11 cellular contexts compared by ENCODE assay signal in the genomic region with DNA sequence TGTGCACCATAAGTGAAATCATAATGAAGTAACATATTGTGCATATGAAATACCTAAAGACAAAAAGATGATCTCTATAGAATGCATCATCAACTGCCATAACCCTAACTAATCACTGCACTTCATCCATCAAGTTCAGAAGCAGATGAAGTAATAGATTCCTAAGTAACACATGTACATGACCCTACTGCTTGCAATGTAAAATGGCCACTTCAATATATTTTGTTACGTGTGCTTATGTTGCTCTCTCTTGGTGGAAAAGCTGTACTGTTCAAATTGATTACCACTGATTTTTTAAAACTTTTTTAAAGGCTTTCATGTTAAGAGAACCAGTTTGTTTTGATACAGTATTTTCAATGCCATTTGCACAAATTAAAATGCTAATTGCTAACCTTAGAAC.
DNase-seq lines count a peak whose midpoint lies in the region; ATAC-seq and TF ChIP-seq lines count a peak whose summit lies in the region.
"Had no signal": no experiment of that assay in that cellular context is flagged by ENCODE, and none has a peak within 500 bp of the region (broad histone marks: within the 10 kb centered on the region; RNA-seq: fewer than 3 reads in every experiment).

No MANE protein-coding gene starts in this region.

- intact Hi-C loops in left lung (cut with DNase I): no loop called here

- no peaks in the 10 kb centered on the region for H3K4me1 ChIP-seq in left lung
- H3K4me1 ChIP-seq: BLaER1 treated with 17β-estradiol and CSF1 and Interleukin-3, amounts not matched to agents 10 nM and 100 nM had no signal

- peak; percentile 46 for DNase-seq in NCI-H1436 (lab: John Stamatoyannopoulos, UW)
- DNase-seq in NCI-H1436 treated with DMSO at 0.1 percent for 48 hours (lab: John Stamatoyannopoulos, UW): no peak
- DNase-seq in NCI-H524 treated with DMSO at 0.1 percent for 48 hours (lab: John Stamatoyannopoulos, UW): peak; percentile 31
- DNase-seq in epithelial cell of esophagus (ENCODE audit: low read depth): peak; percentile 20
- DNase-seq in skeletal muscle cell (ENCODE audit: low read depth): peak; percentile 37
- DNase-seq in left lung: no peak
- no peak for DNase-seq in NK-92 (lab: John Stamatoyannopoulos, UW; ENCODE audit: unreplicated experiment)
- DNase-seq: activated naive CD4-positive, alpha-beta T cell treated with anti-CD3 and anti-CD28 coated beads, Interleukin-2, amount 10 ng/mL, durations not matched to agents 7 days and 5 days had no signal

- H3K27me3 ChIP-seq in left lung: peaks cover 0 to 9% of the 10 kb centered on the region in 2 donors
- H3K27me3 ChIP-seq: BLaER1 treated with 17β-estradiol and CSF1 and Interleukin-3, amounts not matched to agents 10 nM and 100 nM had no signal

- TF ChIP-seq CTCF in epithelial cell of esophagus (IDR thresholded peaks at IDR 0.05; ENCODE audit: insufficient read depth, low read depth, low read length, missing control alignments): no peak
- TF ChIP-seq CTCF in left lung (IDR thresholded peaks at IDR 0.05): peak in 1 of 2 donors; percentile 25

- no peaks in the 10 kb centered on the region for H3K36me3 ChIP-seq in left lung
- H3K36me3 ChIP-seq: BLaER1 treated with 17β-estradiol and CSF1 and Interleukin-3, amounts not matched to agents 10 nM and 100 nM had no signal

- H3K27ac ChIP-seq in left lung: no peak overlapping the region
- H3K27ac ChIP-seq: BLaER1 treated with 17β-estradiol and CSF1 and Interleukin-3, amounts not matched to agents 10 nM and 100 nM had no signal

- no peaks in the 10 kb centered on the region for H3K9me3 ChIP-seq in left lung

- no peak overlapping the region for H3K4me3 ChIP-seq in epithelial cell of esophagus (ENCODE audit: low read length)
- no peak overlapping the region for H3K4me3 ChIP-seq in skeletal muscle cell (ENCODE audit: low read depth, low read length)
- no peak overlapping the region for H3K4me3 ChIP-seq in left lung
- H3K4me3 ChIP-seq: BLaER1 treated with 17β-estradiol and CSF1 and Interleukin-3, amounts not matched to agents 10 nM and 100 nM had no signal

- ATAC-seq in GM19395 (IDR thresholded peaks at IDR 0.05; ENCODE audit: unreplicated experiment): no peak
- ATAC-seq in left lung: no peak
- ATAC-seq: naive thymus-derived CD8-positive, alpha-beta T cell had no signal

Comparison
In these comparisons a context has a peak if more than half of its experiments do, and no peak if none do; other contexts are left out.
1. DNase-seq: peak in NCI-H1436 (single experiment), NCI-H524 treated with DMSO at 0.1 percent for 48 hours (single experiment), epithelial cell of esophagus (single experiment) and skeletal muscle cell (single experiment); none in NCI-H1436 treated with DMSO at 0.1 percent for 48 hours (single experiment), left lung (0 of 2) and NK-92 (single experiment).